In genomic region chr3:111534701-111535100, GRCh38 we compare ENCODE assay signal across 19 cellular contexts. TPM values are rescaled to one million over a fixed set of nuclear protein-coding genes. Genes with fewer than 3 reads are reported as not detected.
DNase-seq lines count a peak whose midpoint lies in the region; ATAC-seq, FAIRE-seq and TF ChIP-seq lines count a peak whose summit lies in the region.
"Had no signal": no experiment of that assay in that cellular context is flagged by ENCODE, and none has a peak within 500 bp of the region (broad histone marks: within the 10 kb centered on the region; RNA-seq: fewer than 3 reads in every experiment).

No MANE protein-coding gene starts in this region.

- H3K4me3 ChIP-seq in esophagus muscularis mucosa (no peak overlapping the region), coronary artery (no peak overlapping the region)
- H3K4me3 ChIP-seq: heart left ventricle, tibial nerve had no signal

- H3K4me1 ChIP-seq in esophagus muscularis mucosa: no peaks in the 10 kb centered on the region

- no peak for TF ChIP-seq EP300 in esophagus muscularis mucosa (IDR thresholded peaks at IDR 0.05)

- no peaks in the 10 kb centered on the region for H3K36me3 Mint-ChIP-seq in stimulated activated effector memory CD8-positive, alpha-beta T cell treated with anti-CD3 and anti-CD28 coated beads, Interleukin-12 subunit alpha, Interleukin-12 subunit beta, amount 100 ng/mL, for 72 hours
- H3K36me3 Mint-ChIP-seq: IgD-negative memory B cell had no signal

- H3K36me3 ChIP-seq in esophagus muscularis mucosa: no peaks in the 10 kb centered on the region
- H3K36me3 ChIP-seq: heart left ventricle, tibial nerve had no signal

- TF ChIP-seq CTCF in esophagus muscularis mucosa (IDR thresholded peaks at IDR 0.05): no peak
- TF ChIP-seq CTCF in coronary artery (IDR thresholded peaks at IDR 0.05): no peak

- no peak for ATAC-seq in stimulated activated effector memory CD8-positive, alpha-beta T cell treated with anti-CD3 and anti-CD28 coated beads, Interleukin-12 subunit alpha, Interleukin-12 subunit beta, amount 100 ng/mL, for 72 hours
- no peak for ATAC-seq in GM21737 (IDR thresholded peaks at IDR 0.05; ENCODE audit: unreplicated experiment)
- ATAC-seq: heart left ventricle, left cardiac atrium had no signal

- H3K27ac Mint-ChIP-seq in stimulated activated effector memory CD8-positive, alpha-beta T cell treated with anti-CD3 and anti-CD28 coated beads, Interleukin-12 subunit alpha, Interleukin-12 subunit beta, amount 100 ng/mL, for 72 hours: peak overlapping the region; percentile 3
- H3K27ac Mint-ChIP-seq: activated T-helper 2 cell treated with anti-CD3 and anti-CD28 coated beads, Interferon-gamma antibody, Interleukin-2, Interleukin-4, amounts not matched to agents 10 μg/mL and 5 μg/mL and 100 μg/mL, durations not matched to agents 14 hours and 24 hours and 36 hours; endodermal cell had no signal

- H3K9me3 ChIP-seq in esophagus muscularis mucosa: peaks cover 0 to under 1% (median 0%) of the 10 kb centered on the region in 4 donors
- H3K9me3 ChIP-seq: heart left ventricle had no signal

- no peak for TF ChIP-seq POLR2A in esophagus muscularis mucosa (IDR thresholded peaks at IDR 0.05; ENCODE audit: low read depth)

- 82% methylated on average over 4 of the region's 4 CpGs for WGBS in esophagus muscularis mucosa

- H3K4me1 Mint-ChIP-seq in stimulated activated effector memory CD8-positive, alpha-beta T cell treated with anti-CD3 and anti-CD28 coated beads, Interleukin-12 subunit alpha, Interleukin-12 subunit beta, amount 100 ng/mL, for 72 hours: peaks cover 37% of the 10 kb centered on the region

- intact Hi-C loops in esophagus muscularis mucosa (cut with DNase I): no loop called here

- FAIRE-seq in RCC 7860 (lab: Jason Lieb, UNC): peak; percentile 69

- H3K9me3 Mint-ChIP-seq in stimulated activated effector memory CD8-positive, alpha-beta T cell treated with anti-CD3 and anti-CD28 coated beads, Interleukin-12 subunit alpha, Interleukin-12 subunit beta, amount 100 ng/mL, for 72 hours: peaks cover 13% of the 10 kb centered on the region

- H3K27ac ChIP-seq in esophagus muscularis mucosa (replicated peaks in 1 of 4): no peak overlapping the region
- no peak overlapping the region for H3K27ac ChIP-seq in coronary artery
- H3K27ac ChIP-seq: heart left ventricle, tibial nerve had no signal

- H3K27me3 ChIP-seq in esophagus muscularis mucosa: no peaks in the 10 kb centered on the region
- H3K27me3 ChIP-seq: heart left ventricle, tibial nerve had no signal

- peak; percentile 19 for DNase-seq in NCI-H2171 treated with DMSO at 0.1 percent for 48 hours (lab: John Stamatoyannopoulos, UW)
- DNase-seq in NCI-H2171 (lab: John Stamatoyannopoulos, UW): no peak
- DNase-seq in RCC 7860 (ENCODE audit: low spot score): peak; percentile 45
- peak; percentile 29 for DNase-seq in fibroblast of peridontal ligament (ENCODE audit: extremely low read depth)
- DNase-seq in stimulated activated effector memory CD8-positive, alpha-beta T cell treated with anti-CD3 and anti-CD28 coated beads, Interleukin-12 subunit alpha, Interleukin-12 subunit beta, amount 100 ng/mL, for 72 hours (ENCODE audit: low spot score in 2 of 2): no peak
- DNase-seq in esophagus muscularis mucosa (ENCODE audit: extremely low spot score): no peak
- no peak for DNase-seq in coronary artery (ENCODE audit: low spot score)
- DNase-seq: 8988T; aorta; endodermal cell; heart left ventricle; left cardiac atrium; NCI-H1417 treated with DMSO at 0.1 percent for 48 hours; NCI-H446; stimulated activated CD8-positive, alpha-beta memory T cell treated with anti-CD3 and anti-CD28 coated beads, Interleukin-4, amount 100 ng/mL, for 48 hours had no signal

- H3K4me3 Mint-ChIP-seq in stimulated activated effector memory CD8-positive, alpha-beta T cell treated with anti-CD3 and anti-CD28 coated beads, Interleukin-12 subunit alpha, Interleukin-12 subunit beta, amount 100 ng/mL, for 72 hours: no peak overlapping the region
- H3K4me3 Mint-ChIP-seq: endodermal cell, IgD-negative memory B cell had no signal

RNA-seq across cellular contexts. Expression of gene CD96, which starts 7.3 kb away (rescaled TPM):
- total RNA-seq in esophagus muscularis mucosa: 1 to 10 TPM in 1 of 4 donors, under 1 TPM in 3; 0.17 to 1.5 (median 0.43) TPM
- total RNA-seq: endodermal cell had no signal

Comparison
In these comparisons a context has a peak if more than half of its experiments do, and no peak if none do; other contexts are left out.
1. DNase-seq: peak in NCI-H2171 treated with DMSO at 0.1 percent for 48 hours (single experiment), RCC 7860 (single experiment) and fibroblast of peridontal ligament (single experiment); none in NCI-H2171 (single experiment), stimulated activated effector memory CD8-positive, alpha-beta T cell treated with anti-CD3 and anti-CD28 coated beads, Interleukin-12 subunit alpha, Interleukin-12 subunit beta, amount 100 ng/mL, for 72 hours (0 of 2), esophagus muscularis mucosa (single experiment) and coronary artery (single experiment).